Comparison of ENCODE assay signal across 1 cellular context in genomic region chr6:65642776-65643175, GRCh38.
TF ChIP-seq lines count a peak whose summit lies in the region.

No MANE protein-coding gene starts in this region.

TF ChIP-seq in H1, 55 proteins besides CTCF, POLR2A, EP300 and RAD21:
- TF ChIP-seq SRF (IDR thresholded peaks at IDR 0.05; ENCODE audit: low read depth, low read length) (no peak), RXRA (IDR thresholded peaks at IDR 0.05; ENCODE audit: insufficient read depth, low read depth, low read length) (no peak), BACH1 (IDR thresholded peaks at IDR 0.05; ENCODE audit: low read length) (no peak), RNF2 (IDR thresholded peaks at IDR 0.05; ENCODE audit: borderline replicate concordance, low read depth, low read length, missing control alignments, poor library complexity, severe bottlenecking) (no peak), CHD2 (IDR thresholded peaks at IDR 0.05; ENCODE audit: low read length) (no peak), SP4 (IDR thresholded peaks at IDR 0.05; ENCODE audit: low read length) (no peak), POLR2AphosphoS5 (IDR thresholded peaks at IDR 0.05; ENCODE audit: low read depth, low read length) (no peak), SP2 (IDR thresholded peaks at IDR 0.05; ENCODE audit: low read length) (no peak), SP1 (IDR thresholded peaks at IDR 0.05; ENCODE audit: low read depth, low read length) (no peak), ATF3 (IDR thresholded peaks at IDR 0.05; ENCODE audit: insufficient read depth, low read depth, low read length) (no peak), TCF12 (IDR thresholded peaks at IDR 0.05; ENCODE audit: low read depth, low read length) (no peak), NRF1 (IDR thresholded peaks at IDR 0.05; ENCODE audit: low read depth, low read length) (no peak), USF2 (IDR thresholded peaks at IDR 0.05; ENCODE audit: low read length) (no peak), E2F6 (IDR thresholded peaks at IDR 0.05) (no peak), GTF2F1 (IDR thresholded peaks at IDR 0.05; ENCODE audit: borderline replicate concordance, low read depth, low read length) (no peak), JUN (IDR thresholded peaks at IDR 0.05; ENCODE audit: low read depth, low read length) (no peak), TAF7 (optimal IDR thresholded peaks at IDR 0.05; ENCODE audit: borderline replicate concordance, low read depth, low read length) (no peak), CBX8 (IDR thresholded peaks at IDR 0.05; ENCODE audit: borderline replicate concordance, low read depth, low read length) (no peak)
